In genomic region chr4:148311493-148311892, GRCh38 we compare ENCODE assay signal across 21 cellular contexts.
DNase-seq lines count a peak whose midpoint lies in the region; ATAC-seq, FAIRE-seq and TF ChIP-seq lines count a peak whose summit lies in the region.
"Had no signal": no experiment of that assay in that cellular context is flagged by ENCODE, and none has a peak within 500 bp of the region (broad histone marks: within the 10 kb centered on the region; RNA-seq: fewer than 3 reads in every experiment).

No MANE protein-coding gene starts in this region.

- H3K27ac ChIP-seq in psoas muscle (peak overlapping the region; percentile 69), esophagus muscularis mucosa (replicated peaks in 1 of 4) (no peak overlapping the region)
- H3K27ac ChIP-seq: A549 had no signal

- no peaks in the 10 kb centered on the region for H3K36me3 Mint-ChIP-seq in activated naive CD8-positive, alpha-beta T cell treated with anti-CD3 and anti-CD28 coated beads, Interleukin-2, amount 50 U/mL, for 24 hours (ENCODE audit: low read depth)
- peaks cover 4% of the 10 kb centered on the region for H3K36me3 Mint-ChIP-seq in activated naive CD8-positive, alpha-beta T cell treated with anti-CD3 and anti-CD28 coated beads for 36 hours
- no peaks in the 10 kb centered on the region for H3K36me3 Mint-ChIP-seq in activated T-cell treated with anti-CD3 and anti-CD28 coated beads, Interleukin-2, amount 50 U/mL, for 24 hours (ENCODE audit: low read depth)

- intact Hi-C loops in psoas muscle (cut with DNase I) (loop anchor here in 1 of 2 donors (5.0 kb wide), 1 partner anchor 131 kb away; the partner anchor contains the start of gene NR3C2), esophagus muscularis mucosa (cut with DNase I) (no loop called here)

- H3K27ac Mint-ChIP-seq in activated naive CD8-positive, alpha-beta T cell treated with anti-CD3 and anti-CD28 coated beads, Interleukin-2, amount 50 U/mL, for 24 hours, result no peak overlapping the region
- no peak overlapping the region for H3K27ac Mint-ChIP-seq in activated naive CD8-positive, alpha-beta T cell treated with anti-CD3 and anti-CD28 coated beads for 36 hours
- H3K27ac Mint-ChIP-seq in activated T-cell treated with anti-CD3 and anti-CD28 coated beads, Interleukin-2, amount 50 U/mL, for 24 hours, result no peak overlapping the region

- no peaks in the 10 kb centered on the region for H3K36me3 ChIP-seq in psoas muscle (ENCODE audit: insufficient read depth in 1 of 2, low read depth in 1 of 2)
- no peaks in the 10 kb centered on the region for H3K36me3 ChIP-seq in esophagus muscularis mucosa

- no peak for TF ChIP-seq POLR2A in esophagus muscularis mucosa (IDR thresholded peaks at IDR 0.05; ENCODE audit: low read depth)

- H3K4me3 ChIP-seq in psoas muscle, result no peak overlapping the region
- no peak overlapping the region for H3K4me3 ChIP-seq in esophagus muscularis mucosa
- H3K4me3 ChIP-seq: A549 had no signal

- no peaks in the 10 kb centered on the region for H3K27me3 ChIP-seq in psoas muscle (ENCODE audit: insufficient read depth in 3 of 3, low read length in 2 of 3)
- no peaks in the 10 kb centered on the region for H3K27me3 ChIP-seq in esophagus muscularis mucosa

- DNase-seq in activated naive CD8-positive, alpha-beta T cell treated with anti-CD3 and anti-CD28 coated beads, Interleukin-2, amount 50 U/mL, for 24 hours, result no peak
- no peak for DNase-seq in activated naive CD8-positive, alpha-beta T cell treated with anti-CD3 and anti-CD28 coated beads for 36 hours
- DNase-seq in astrocyte of the hippocampus (ENCODE audit: low read depth, low spot score), result peak; percentile 51
- no peak for DNase-seq in psoas muscle
- peak; percentile 11 for DNase-seq in urothelium cell line (ENCODE audit: low spot score)
- no peak for DNase-seq in activated T-cell treated with anti-CD3 and anti-CD28 coated beads, Interleukin-2, amount 50 U/mL, for 24 hours
- no peak for DNase-seq in esophagus muscularis mucosa (ENCODE audit: extremely low spot score)
- DNase-seq in activated gamma-delta T cell treated with Interleukin-2 at 50 U/mL for 16 hours, result no peak
- DNase-seq: Calu3; DMS79; KBM-7; NCI-H1092; NCI-H1694; NCI-H69; NK-92 treated with Interleukin-12 subunit alpha and Interleukin-12 subunit beta, amount 100 ng/mL, for 24 hours; OCI-M1 had no signal

- H3K4me3 Mint-ChIP-seq in activated naive CD8-positive, alpha-beta T cell treated with anti-CD3 and anti-CD28 coated beads, Interleukin-2, amount 50 U/mL, for 24 hours, result no peak overlapping the region
- no peak overlapping the region for H3K4me3 Mint-ChIP-seq in activated naive CD8-positive, alpha-beta T cell treated with anti-CD3 and anti-CD28 coated beads for 36 hours
- H3K4me3 Mint-ChIP-seq in activated T-cell treated with anti-CD3 and anti-CD28 coated beads, Interleukin-2, amount 50 U/mL, for 24 hours, result no peak overlapping the region

- peaks cover 52% of the 10 kb centered on the region for H3K4me1 ChIP-seq in psoas muscle
- peaks cover 7 to 28% (median 24%) of the 10 kb centered on the region in 4 donors for H3K4me1 ChIP-seq in esophagus muscularis mucosa
- H3K4me1 ChIP-seq: A549 had no signal

- H3K27me3 Mint-ChIP-seq in activated naive CD8-positive, alpha-beta T cell treated with anti-CD3 and anti-CD28 coated beads, Interleukin-2, amount 50 U/mL, for 24 hours, result no peaks in the 10 kb centered on the region
- H3K27me3 Mint-ChIP-seq in activated naive CD8-positive, alpha-beta T cell treated with anti-CD3 and anti-CD28 coated beads for 36 hours, result no peaks in the 10 kb centered on the region
- no peaks in the 10 kb centered on the region for H3K27me3 Mint-ChIP-seq in activated T-cell treated with anti-CD3 and anti-CD28 coated beads, Interleukin-2, amount 50 U/mL, for 24 hours

- no peaks in the 10 kb centered on the region for H3K9me3 ChIP-seq in psoas muscle
- H3K9me3 ChIP-seq in esophagus muscularis mucosa, result no peaks in the 10 kb centered on the region
- H3K9me3 ChIP-seq: A549 had no signal

- FAIRE-seq in urothelium cell line (lab: Jason Lieb, UNC), result no peak
- FAIRE-seq: A549, G401.6, GM12891, HTR-8/SVneo had no signal

- no peak for TF ChIP-seq CTCF in psoas muscle (IDR thresholded peaks at IDR 0.05)
- no peak for TF ChIP-seq CTCF in esophagus muscularis mucosa (IDR thresholded peaks at IDR 0.05)

- peaks cover 27% of the 10 kb centered on the region for H3K4me1 Mint-ChIP-seq in activated naive CD8-positive, alpha-beta T cell treated with anti-CD3 and anti-CD28 coated beads, Interleukin-2, amount 50 U/mL, for 24 hours
- H3K4me1 Mint-ChIP-seq in activated naive CD8-positive, alpha-beta T cell treated with anti-CD3 and anti-CD28 coated beads for 36 hours, result peaks cover 18% of the 10 kb centered on the region
- peaks cover 20% of the 10 kb centered on the region for H3K4me1 Mint-ChIP-seq in activated T-cell treated with anti-CD3 and anti-CD28 coated beads, Interleukin-2, amount 50 U/mL, for 24 hours (ENCODE audit: low read depth)

- TF ChIP-seq EP300 in esophagus muscularis mucosa (IDR thresholded peaks at IDR 0.05), result no peak

- ATAC-seq in activated naive CD8-positive, alpha-beta T cell treated with anti-CD3 and anti-CD28 coated beads, Interleukin-2, amount 50 U/mL, for 24 hours, result peak; percentile 78
- ATAC-seq in psoas muscle, result peak; percentile 72 to 93 (median 81)
- ATAC-seq: A549, HCT116 had no signal

- H3K9me3 Mint-ChIP-seq in activated naive CD8-positive, alpha-beta T cell treated with anti-CD3 and anti-CD28 coated beads, Interleukin-2, amount 50 U/mL, for 24 hours, result no peaks in the 10 kb centered on the region
- no peaks in the 10 kb centered on the region for H3K9me3 Mint-ChIP-seq in activated naive CD8-positive, alpha-beta T cell treated with anti-CD3 and anti-CD28 coated beads for 36 hours
- H3K9me3 Mint-ChIP-seq in activated T-cell treated with anti-CD3 and anti-CD28 coated beads, Interleukin-2, amount 50 U/mL, for 24 hours, result no peaks in the 10 kb centered on the region

Comparison
In these comparisons a context has a peak if more than half of its experiments do, and no peak if none do; other contexts are left out.
1. DNase-seq: peak in astrocyte of the hippocampus (single experiment) and urothelium cell line (single experiment); none in activated naive CD8-positive, alpha-beta T cell treated with anti-CD3 and anti-CD28 coated beads, Interleukin-2, amount 50 U/mL, for 24 hours (single experiment), activated naive CD8-positive, alpha-beta T cell treated with anti-CD3 and anti-CD28 coated beads for 36 hours (single experiment), psoas muscle (0 of 2), activated T-cell treated with anti-CD3 and anti-CD28 coated beads, Interleukin-2, amount 50 U/mL, for 24 hours (single experiment), esophagus muscularis mucosa (single experiment) and activated gamma-delta T cell treated with Interleukin-2 at 50 U/mL for 16 hours (single experiment).